8 cellular contexts compared by ENCODE assay signal in the genomic region with DNA sequence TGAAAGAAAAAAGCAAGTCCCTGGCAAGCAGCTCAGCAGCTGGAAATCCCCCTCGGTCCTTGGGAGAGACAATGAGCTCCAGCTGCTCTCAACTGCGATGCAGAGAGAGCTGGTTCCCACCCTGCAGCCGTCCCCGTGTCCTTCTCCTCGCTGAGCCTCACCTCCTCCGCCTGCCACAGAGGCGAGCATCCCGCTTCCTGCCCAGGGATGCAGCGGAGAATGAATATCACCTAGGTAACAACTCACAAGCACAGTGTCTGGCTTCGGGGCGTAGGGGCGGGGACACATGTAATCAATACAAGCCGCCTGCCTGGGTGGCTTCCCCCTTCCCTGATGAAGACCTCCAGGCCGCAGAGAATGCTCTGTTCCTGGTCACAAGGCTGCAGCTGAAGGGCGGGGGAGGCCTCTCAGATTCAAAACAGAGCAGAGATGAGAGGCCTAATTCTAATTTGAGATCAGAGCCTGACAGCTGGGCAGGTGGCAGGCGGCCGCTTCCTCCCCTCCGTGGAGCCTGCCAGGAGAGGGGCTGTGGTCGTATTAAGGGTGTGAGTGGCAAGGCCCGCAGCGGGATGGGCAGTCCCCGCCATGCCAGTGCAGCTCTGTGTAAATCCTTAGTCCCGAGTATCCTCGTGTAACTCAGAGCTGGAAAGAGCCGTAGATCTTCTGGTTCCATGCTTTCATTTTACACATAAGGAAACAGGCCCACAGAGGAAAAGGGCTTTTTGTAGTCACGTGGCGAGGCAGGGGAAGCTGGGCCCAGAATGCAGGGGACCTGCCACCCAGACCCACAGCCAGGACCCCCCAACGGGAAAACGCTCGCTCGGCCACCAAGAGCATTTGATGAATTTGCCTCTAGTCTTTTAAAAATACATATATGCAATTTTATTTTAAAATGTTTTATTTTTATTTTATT. TPM values are rescaled to one million over a fixed set of nuclear protein-coding genes. Genes with fewer than 3 reads are reported as not detected.
A peak's percentile ranks its signal among the peaks of the same experiment; 100 is the strongest.
DNase-seq lines count a peak whose midpoint lies in the region; ATAC-seq and TF ChIP-seq lines count a peak whose summit lies in the region.

No MANE protein-coding gene starts in this region.

- peak; percentile 71 for DNase-seq in COR-L47 (lab: John Stamatoyannopoulos, UW)
- no peak for DNase-seq in activated CD8-positive, alpha-beta T cell treated with anti-CD3 and anti-CD28 coated beads, Interleukin-2, amount 10 ng/mL, durations not matched to agents 7 days and 5 days
- DNase-seq in memory B cell (ENCODE audit: low spot score in 2 of 2), result peak in 1 of 2 donors; percentile 20
- no peak for DNase-seq in CD1c-positive myeloid dendritic cell (ENCODE audit: extremely low spot score)
- DNase-seq in omental fat pad (ENCODE audit: low spot score), result no peak
- DNase-seq in stimulated activated CD4-positive, alpha-beta T cell treated with anti-CD3 and anti-CD28 coated beads, Interleukin-4, amount 100 ng/mL, for 1 hour, result no peak

- H3K36me3 Mint-ChIP-seq in activated CD8-positive, alpha-beta T cell treated with anti-CD3 and anti-CD28 coated beads, Interleukin-2, amount 10 ng/mL, durations not matched to agents 7 days and 5 days (ENCODE audit: low read depth), result no peaks in the 10 kb centered on the region
- H3K36me3 Mint-ChIP-seq in memory B cell, result no peaks in the 10 kb centered on the region

- H3K4me1 ChIP-seq in Loucy (ENCODE audit: insufficient read depth, low read length, poor library complexity, severe bottlenecking), result peaks cover 60% of the 10 kb centered on the region

- H3K36me3 ChIP-seq in Loucy (ENCODE audit: insufficient read depth, low read length), result no peaks in the 10 kb centered on the region

- H3K9ac ChIP-seq in Loucy (ENCODE audit: low read depth, low read length, poor library complexity, severe bottlenecking), result peak overlapping the region; percentile 72

- no peaks in the 10 kb centered on the region for H3K9me2 ChIP-seq in Loucy (replicated peaks; ENCODE audit: low read depth, low read length)

- H3K4me2 ChIP-seq in Loucy (ENCODE audit: low read depth, low read length, poor library complexity, severe bottlenecking), result peak overlapping the region; percentile 65

- H3K27ac Mint-ChIP-seq in activated CD8-positive, alpha-beta T cell treated with anti-CD3 and anti-CD28 coated beads, Interleukin-2, amount 10 ng/mL, durations not matched to agents 7 days and 5 days, result peak overlapping the region; percentile 81
- H3K27ac Mint-ChIP-seq in memory B cell, result peak overlapping the region; percentile 93

- H4K20me1 ChIP-seq in Loucy (ENCODE audit: insufficient read depth, low read length, poor library complexity, severe bottlenecking), result no peaks in the 10 kb centered on the region

- H3K27me3 ChIP-seq in Loucy (ENCODE audit: insufficient read depth, low read length, poor library complexity, severe bottlenecking), result no peaks in the 10 kb centered on the region

- H3K79me2 ChIP-seq in Loucy (ENCODE audit: insufficient read depth, low read length), result peaks cover 60% of the 10 kb centered on the region

- H3K4me3 ChIP-seq in Loucy (ENCODE audit: low read length, poor library complexity, severe bottlenecking), result peak overlapping the region; percentile 52

- CTCF ChIA-PET in activated CD8-positive, alpha-beta T cell treated with anti-CD3 and anti-CD28 coated beads, Interleukin-2, amount 10 ng/mL, durations not matched to agents 7 days and 5 days (lab: Charles Lee), result interaction anchor here (0.8 to 3.0 kb wide), 7 partner anchors 10 to 292 kb away, joined by 3 to 25 read pairs (median 3); no protein-coding TSS in a partner anchor

- peaks cover 19% of the 10 kb centered on the region for H3F3A ChIP-seq in Loucy (ENCODE audit: low read depth)

- no peaks in the 10 kb centered on the region for H3K27me3 Mint-ChIP-seq in activated CD8-positive, alpha-beta T cell treated with anti-CD3 and anti-CD28 coated beads, Interleukin-2, amount 10 ng/mL, durations not matched to agents 7 days and 5 days (ENCODE audit: low read depth)
- no peaks in the 10 kb centered on the region for H3K27me3 Mint-ChIP-seq in memory B cell

- TF ChIP-seq CTCF in Loucy (conservative IDR thresholded peaks at IDR 0.05; ENCODE audit: low read length) (no peak), omental fat pad (IDR thresholded peaks at IDR 0.05) (no peak)

- H3K4me1 Mint-ChIP-seq in activated CD8-positive, alpha-beta T cell treated with anti-CD3 and anti-CD28 coated beads, Interleukin-2, amount 10 ng/mL, durations not matched to agents 7 days and 5 days (ENCODE audit: low read depth), result peaks cover 43% of the 10 kb centered on the region
- H3K4me1 Mint-ChIP-seq in memory B cell, result peaks cover 27% of the 10 kb centered on the region

- H2AFZ ChIP-seq in Loucy (ENCODE audit: low read length), result 0 out of 2 replicates have a peak overlapping the region, but pooled peaks have one; percentile 25

- peak overlapping the region; percentile 26 for H3K4me3 Mint-ChIP-seq in activated CD8-positive, alpha-beta T cell treated with anti-CD3 and anti-CD28 coated beads, Interleukin-2, amount 10 ng/mL, durations not matched to agents 7 days and 5 days
- H3K4me3 Mint-ChIP-seq in memory B cell, result peak overlapping the region; percentile 67

- POLR2A ChIA-PET in activated CD8-positive, alpha-beta T cell treated with anti-CD3 and anti-CD28 coated beads, Interleukin-2, amount 10 ng/mL, durations not matched to agents 7 days and 5 days (lab: Charles Lee), result interaction anchor here (1.0 kb wide), 1 partner anchor 66 kb away, joined by 3 read pairs; no protein-coding TSS in a partner anchor

- peak; percentile 62 for ATAC-seq in GM19463 (IDR thresholded peaks at IDR 0.05; ENCODE audit: unreplicated experiment)
- ATAC-seq in activated CD8-positive, alpha-beta T cell treated with anti-CD3 and anti-CD28 coated beads, Interleukin-2, amount 10 ng/mL, durations not matched to agents 7 days and 5 days, result no peak
- peak; percentile 71 for ATAC-seq in memory B cell (ENCODE audit: low read depth)
- no peak for ATAC-seq in omental fat pad (ENCODE audit: low FRiP score)

- H3K9me3 ChIP-seq in Loucy (ENCODE audit: insufficient read depth, low read depth, low read length), result no peaks in the 10 kb centered on the region

- no peaks in the 10 kb centered on the region for H3K9me3 Mint-ChIP-seq in activated CD8-positive, alpha-beta T cell treated with anti-CD3 and anti-CD28 coated beads, Interleukin-2, amount 10 ng/mL, durations not matched to agents 7 days and 5 days (ENCODE audit: insufficient read depth)
- H3K9me3 Mint-ChIP-seq in memory B cell, result no peaks in the 10 kb centered on the region

RNA-seq across cellular contexts. Expression of a gene that starts 24.3 kb away (rescaled TPM):
- not detected for total RNA-seq in activated CD8-positive, alpha-beta T cell treated with anti-CD3 and anti-CD28 coated beads, Interleukin-2, amount 10 ng/mL, durations not matched to agents 7 days and 5 days
- not detected for total RNA-seq in omental fat pad

RNA-seq across cellular contexts. Expression of a gene that starts 29.4 kb away (rescaled TPM):
- total RNA-seq in activated CD8-positive, alpha-beta T cell treated with anti-CD3 and anti-CD28 coated beads, Interleukin-2, amount 10 ng/mL, durations not matched to agents 7 days and 5 days, result not detected
- under 1 TPM in 1 of 4 donors, not detected in 3; 0.65 TPM for total RNA-seq in omental fat pad

Comparison
In these comparisons a context has a peak if more than half of its experiments do, and no peak if none do; other contexts are left out.
1. ATAC-seq: peak in GM19463 (single experiment) and memory B cell (single experiment); none in activated CD8-positive, alpha-beta T cell treated with anti-CD3 and anti-CD28 coated beads, Interleukin-2, amount 10 ng/mL, durations not matched to agents 7 days and 5 days (single experiment) and omental fat pad (single experiment).